Comparison of ENCODE assay signal across 1 cellular context in genomic region chr1:23790696-23791433, GRCh38.
TF ChIP-seq lines count a peak whose summit lies in the region.

Gene LYPLA2 (plus strand): TSS chr1:23791145. CDS start chr1:23792683, 1,538 bp downstream.

TF ChIP-seq in HEK293, 187 proteins besides CTCF, POLR2A, EP300 and RAD21 (continued from another document and continues in another):
- TF ChIP-seq ZSCAN18 (tag by site-specific recombination; IDR thresholded peaks at IDR 0.05) (no peak), ZNF211 (tag by site-specific recombination; IDR thresholded peaks at IDR 0.05; ENCODE audit: low read depth) (no peak), ZNF394 (tag by site-specific recombination; IDR thresholded peaks at IDR 0.05; ENCODE audit: borderline replicate concordance) (peak; percentile 79; the same call in 1 of the 2 replicates), PRDM2 (tag by site-specific recombination; IDR thresholded peaks at IDR 0.05; ENCODE audit: borderline replicate concordance) (no peak), ZNF138 (tag by site-specific recombination; IDR thresholded peaks at IDR 0.05; ENCODE audit: borderline replicate concordance) (no peak), OVOL3 (tag by site-specific recombination; IDR thresholded peaks at IDR 0.05) (no peak), ZNF704 (tag by site-specific recombination; IDR thresholded peaks at IDR 0.05) (0 out of 2 replicates have a peak, but pooled peaks have one; percentile 52), EGR2 (tag by site-specific recombination; IDR thresholded peaks at IDR 0.05; ENCODE audit: low read depth) (peak; percentile 70), ZNF510 (tag by site-specific recombination; IDR thresholded peaks at IDR 0.05; ENCODE audit: insufficient replicate concordance) (no peak), ZNF660 (tag by site-specific recombination; IDR thresholded peaks at IDR 0.05) (peak; percentile 14; the same call in 1 of the 2 replicates), ZSCAN30 (tag by site-specific recombination; IDR thresholded peaks at IDR 0.05) (no peak), ZNF335 (tag by site-specific recombination; conservative IDR thresholded peaks at IDR 0.05) (peak; percentile 1), ZNF404 (tag by site-specific recombination; IDR thresholded peaks at IDR 0.05) (no peak), ZBTB21 (tag by site-specific recombination; IDR thresholded peaks at IDR 0.05) (no peak), ZNF433 (tag by site-specific recombination; IDR thresholded peaks at IDR 0.05; ENCODE audit: low read depth) (no peak), TRIM28 (IDR thresholded peaks at IDR 0.05; ENCODE audit: borderline replicate concordance, low read length) (no peak), ZNF280D (tag by site-specific recombination; IDR thresholded peaks at IDR 0.05) (no peak), ZNF555 (tag by site-specific recombination; conservative IDR thresholded peaks at IDR 0.05) (no peak), ZNF157 (tag by site-specific recombination; IDR thresholded peaks at IDR 0.05) (no peak), ZNF521 (tag by site-specific recombination; IDR thresholded peaks at IDR 0.05) (no peak), OSR2 (tag by site-specific recombination; IDR thresholded peaks at IDR 0.05) (peak; percentile 54; the same call in 1 of the 2 replicates), ZSCAN16 (tag by site-specific recombination; IDR thresholded peaks at IDR 0.05) (no peak), BCL6B (tag by site-specific recombination; IDR thresholded peaks at IDR 0.05) (no peak), ZNF692 (tag by site-specific recombination; IDR thresholded peaks at IDR 0.05) (no peak), ZNF776 (tag by site-specific recombination; IDR thresholded peaks at IDR 0.05; ENCODE audit: borderline replicate concordance) (no peak), ZNF266 (tag by site-specific recombination; IDR thresholded peaks at IDR 0.05; ENCODE audit: low read depth) (no peak), ZNF184 (tag by site-specific recombination; IDR thresholded peaks at IDR 0.05) (no peak), ZNF544 (tag by site-specific recombination; IDR thresholded peaks at IDR 0.05) (no peak), ZNF146 (tag by site-specific recombination; IDR thresholded peaks at IDR 0.05) (no peak), ZBTB17 (tag by site-specific recombination; IDR thresholded peaks at IDR 0.05) (no peak; the same call in none of the 2 replicates), ATF2 (tag by site-specific recombination; IDR thresholded peaks at IDR 0.05; ENCODE audit: low read depth) (no peak), ZNF600 (tag by site-specific recombination; IDR thresholded peaks at IDR 0.05) (no peak; the same call in 1 of the 2 replicates), PRDM4 (tag by site-specific recombination; IDR thresholded peaks at IDR 0.05) (no peak), KLF10 (tag by site-specific recombination; IDR thresholded peaks at IDR 0.05) (peak; percentile 40; the same call in 1 of the 2 replicates), SCRT2 (tag by site-specific recombination; IDR thresholded peaks at IDR 0.05) (no peak), ZBTB8A (tag by site-specific recombination; IDR thresholded peaks at IDR 0.05) (peak; percentile 25; the same call in 1 of the 2 replicates), ZXDB (tag by site-specific recombination; IDR thresholded peaks at IDR 0.05) (no peak; the same call in 1 of the 2 replicates), ZNF37A (tag by site-specific recombination; IDR thresholded peaks at IDR 0.05) (no peak), ZNF302 (tag by site-specific recombination; IDR thresholded peaks at IDR 0.05; ENCODE audit: low read depth) (no peak), IKZF3 (tag by site-specific recombination; IDR thresholded peaks at IDR 0.05) (no peak), ZBTB48 (tag by site-specific recombination; IDR thresholded peaks at IDR 0.05) (no peak), ZBTB7A (tag by site-specific recombination; IDR thresholded peaks at IDR 0.05; ENCODE audit: low read depth) (no peak), ZNF501 (tag by site-specific recombination; IDR thresholded peaks at IDR 0.05) (0 out of 2 replicates have a peak, but pooled peaks have one; percentile 23), ZBTB26 (tag by site-specific recombination; optimal IDR thresholded peaks at IDR 0.05) (peak; percentile 24), ZNF623 (tag by site-specific recombination; IDR thresholded peaks at IDR 0.05) (no peak)
